ENCODE assay signal across 8 cellular contexts in the genomic region with DNA sequence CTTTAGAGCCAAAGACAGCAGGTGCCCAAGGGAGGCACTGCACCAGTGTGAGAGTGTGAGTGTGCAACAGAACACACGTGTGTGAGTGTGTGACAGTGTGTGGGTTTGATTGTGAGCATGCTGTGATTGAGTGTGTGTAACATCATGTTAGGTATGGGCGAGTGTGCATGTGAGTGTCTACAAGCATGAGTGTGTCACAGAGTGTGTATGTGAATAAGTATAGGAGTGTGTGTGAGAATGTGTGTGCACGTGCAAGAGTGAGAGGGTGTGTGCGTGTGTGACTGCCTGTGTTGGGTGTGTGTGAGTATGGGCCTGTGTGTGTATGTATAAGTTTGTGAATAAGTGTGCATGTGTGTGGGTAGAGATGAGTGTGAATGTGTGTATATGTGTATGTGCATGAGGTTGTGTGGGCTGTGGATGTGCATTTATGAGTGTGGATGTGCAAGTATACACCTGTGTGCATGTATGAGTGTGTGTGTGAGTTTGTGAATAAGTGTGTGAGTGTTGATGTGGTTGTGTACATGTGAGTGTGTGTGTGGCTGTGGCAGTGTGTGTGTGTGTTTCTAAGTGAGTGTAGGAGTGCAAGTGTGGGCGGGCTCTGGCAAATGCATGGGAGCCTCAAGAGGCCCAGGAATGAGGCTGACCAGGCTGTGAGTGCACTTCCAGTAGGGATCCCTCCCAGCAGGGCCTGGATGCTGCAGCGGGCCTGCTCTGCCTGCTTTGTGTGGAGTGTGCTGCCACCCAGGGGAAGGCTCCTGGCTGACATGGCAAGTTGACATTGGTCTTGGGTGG.
DNase-seq lines count a peak whose midpoint lies in the region; ATAC-seq and TF ChIP-seq lines count a peak whose summit lies in the region.

No MANE protein-coding gene starts in this region.

- H3K4me1 ChIP-seq in GM23338 (ENCODE audit: insufficient read depth) (no peaks in the 10 kb centered on the region; the same call in none of the 2 replicates), stomach (peaks cover 0 to 19% (median 7%) of the 10 kb centered on the region in 4 donors)

- H3K79me2 ChIP-seq in GM23338 (replicated peaks; ENCODE audit: insufficient read depth): no peaks in the 10 kb centered on the region

- no peaks in the 10 kb centered on the region for H3K9me2 ChIP-seq in GM23338 (ENCODE audit: insufficient read depth)

- H3K9me3 Mint-ChIP-seq in GM23338: no peaks in the 10 kb centered on the region
- H3K9me3 Mint-ChIP-seq in stimulated activated memory B cell treated with anti-CD40 and anti-IgM and Interleukin-4, amounts not matched to agents 10 μg/mL and 1 μg/mL and 100 μg/mL, for 72 hours: peaks cover 5% of the 10 kb centered on the region

- peaks cover 4% of the 10 kb centered on the region for H3K27me3 Mint-ChIP-seq in GM23338 (ENCODE audit: insufficient read depth, low read depth, poor library complexity)
- no peaks in the 10 kb centered on the region for H3K27me3 Mint-ChIP-seq in stimulated activated memory B cell treated with anti-CD40 and anti-IgM and Interleukin-4, amounts not matched to agents 10 μg/mL and 1 μg/mL and 100 μg/mL, for 72 hours

- peaks cover 15% of the 10 kb centered on the region for H3K4me1 Mint-ChIP-seq in GM23338
- H3K4me1 Mint-ChIP-seq in stimulated activated memory B cell treated with anti-CD40 and anti-IgM and Interleukin-4, amounts not matched to agents 10 μg/mL and 1 μg/mL and 100 μg/mL, for 72 hours: no peaks in the 10 kb centered on the region

- in situ Hi-C loops in ACHN (cut with HindIII; ENCODE audit: low pct_ligation_motif_present, low pct_unique_long_range_greater_than_20kb, low sequenced_read_pairs) (no loop called here), brain microvascular endothelial cell (cut with HindIII; ENCODE audit: low pct_ligation_motif_present, low sequenced_read_pairs) (loop anchor here (25.0 kb wide), 3 partner anchors 321 to 1146 kb away; partner anchors contain the start of gene IRS2)

- 68 to 78% (median 75%) methylated on average over 6 of the region's 6 CpGs for WGBS in stomach, 5 donors

- H3F3A ChIP-seq in GM23338 (replicated peaks; ENCODE audit: low read depth): no peaks in the 10 kb centered on the region

- peak; percentile 90 for ATAC-seq in GM23338
- ATAC-seq in HG03135 (IDR thresholded peaks at IDR 0.05; ENCODE audit: unreplicated experiment): no peak
- no peak for ATAC-seq in stimulated activated memory B cell treated with anti-CD40 and anti-IgM and Interleukin-4, amounts not matched to agents 10 μg/mL and 1 μg/mL and 100 μg/mL, for 72 hours

- H3K4me3 ChIP-seq in GM23338: no peak overlapping the region
- H3K4me3 ChIP-seq in brain microvascular endothelial cell (ENCODE audit: low read depth, low read length): no peak overlapping the region
- H3K4me3 ChIP-seq in stomach: no peak overlapping the region

- H3K4me3 Mint-ChIP-seq in GM23338: no peak overlapping the region
- no peak overlapping the region for H3K4me3 Mint-ChIP-seq in stimulated activated memory B cell treated with anti-CD40 and anti-IgM and Interleukin-4, amounts not matched to agents 10 μg/mL and 1 μg/mL and 100 μg/mL, for 72 hours

- H4K20me1 ChIP-seq in GM23338 (replicated peaks; ENCODE audit: insufficient read depth): no peaks in the 10 kb centered on the region

- no peak overlapping the region for H3K27ac ChIP-seq in GM23338 (ENCODE audit: low read depth)
- no peak overlapping the region for H3K27ac ChIP-seq in brain microvascular endothelial cell
- H3K27ac ChIP-seq in stomach: peak overlapping the region in 1 of 5 donors; percentile 75

- no peak overlapping the region for H3K4me2 ChIP-seq in GM23338

- H3K36me3 ChIP-seq in GM23338 (ENCODE audit: insufficient read depth): no peaks in the 10 kb centered on the region
- H3K36me3 ChIP-seq in brain microvascular endothelial cell (replicated peaks): no peaks in the 10 kb centered on the region
- no peaks in the 10 kb centered on the region for H3K36me3 ChIP-seq in stomach

- no peaks in the 10 kb centered on the region for H3K27me3 ChIP-seq in GM23338 (ENCODE audit: insufficient read depth)
- H3K27me3 ChIP-seq in brain microvascular endothelial cell (replicated peaks): no peaks in the 10 kb centered on the region
- no peaks in the 10 kb centered on the region for H3K27me3 ChIP-seq in stomach

- TF ChIP-seq EP300 in stomach (IDR thresholded peaks at IDR 0.05): no peak

- H3K9me3 ChIP-seq in stomach: no peaks in the 10 kb centered on the region

- peak; percentile 52 to 94 for TF ChIP-seq CTCF in GM23338 (conservative IDR thresholded peaks at IDR 0.05; ENCODE audit: low read depth in 2 of 2)
- peak; percentile 89 for TF ChIP-seq CTCF in brain microvascular endothelial cell (IDR thresholded peaks at IDR 0.05; ENCODE audit: low read depth, low read length, missing control alignments)
- TF ChIP-seq CTCF in stomach (IDR thresholded peaks at IDR 0.05): peak in 5 of 7 experiments; percentile 42 to 74 (median 61)

- no peak overlapping the region for H3K27ac Mint-ChIP-seq in GM23338
- H3K27ac Mint-ChIP-seq in stimulated activated memory B cell treated with anti-CD40 and anti-IgM and Interleukin-4, amounts not matched to agents 10 μg/mL and 1 μg/mL and 100 μg/mL, for 72 hours: no peak overlapping the region

- peak in 1 of 4 donors; percentile 53 for TF ChIP-seq POLR2A in stomach (IDR thresholded peaks at IDR 0.05)

- no peaks in the 10 kb centered on the region for H3K36me3 Mint-ChIP-seq in GM23338 (ENCODE audit: low read depth)
- no peaks in the 10 kb centered on the region for H3K36me3 Mint-ChIP-seq in stimulated activated memory B cell treated with anti-CD40 and anti-IgM and Interleukin-4, amounts not matched to agents 10 μg/mL and 1 μg/mL and 100 μg/mL, for 72 hours

- DNase-seq in ACHN (peak; percentile 79), GM23338 (ENCODE audit: low spot score) (peak; percentile 70), NCI-H345 treated with DMSO at 0.1 percent for 48 hours (lab: John Stamatoyannopoulos, UW; ENCODE audit: unreplicated experiment) (peak; percentile 58), brain microvascular endothelial cell (peak; percentile 87), iris pigment epithelial cell (ENCODE audit: low read depth) (peak; percentile 92), stomach (peak; percentile 76)

- intact Hi-C loops in stomach (cut with DNase I; ENCODE audit: low total_unique reads): loop anchor here (10.0 kb wide), 1 partner anchor 964 kb away; no protein-coding TSS in a partner anchor

- H2AFZ ChIP-seq in GM23338: no peak overlapping the region

TF ChIP-seq in GM23338, 12 proteins besides CTCF, POLR2A, EP300 and RAD21 (continues in another document):
- no peak for TF ChIP-seq CREB1 (CRISPR knock-in tag; IDR thresholded peaks at IDR 0.05; ENCODE audit: low read depth)
- TF ChIP-seq, protein P1, sequence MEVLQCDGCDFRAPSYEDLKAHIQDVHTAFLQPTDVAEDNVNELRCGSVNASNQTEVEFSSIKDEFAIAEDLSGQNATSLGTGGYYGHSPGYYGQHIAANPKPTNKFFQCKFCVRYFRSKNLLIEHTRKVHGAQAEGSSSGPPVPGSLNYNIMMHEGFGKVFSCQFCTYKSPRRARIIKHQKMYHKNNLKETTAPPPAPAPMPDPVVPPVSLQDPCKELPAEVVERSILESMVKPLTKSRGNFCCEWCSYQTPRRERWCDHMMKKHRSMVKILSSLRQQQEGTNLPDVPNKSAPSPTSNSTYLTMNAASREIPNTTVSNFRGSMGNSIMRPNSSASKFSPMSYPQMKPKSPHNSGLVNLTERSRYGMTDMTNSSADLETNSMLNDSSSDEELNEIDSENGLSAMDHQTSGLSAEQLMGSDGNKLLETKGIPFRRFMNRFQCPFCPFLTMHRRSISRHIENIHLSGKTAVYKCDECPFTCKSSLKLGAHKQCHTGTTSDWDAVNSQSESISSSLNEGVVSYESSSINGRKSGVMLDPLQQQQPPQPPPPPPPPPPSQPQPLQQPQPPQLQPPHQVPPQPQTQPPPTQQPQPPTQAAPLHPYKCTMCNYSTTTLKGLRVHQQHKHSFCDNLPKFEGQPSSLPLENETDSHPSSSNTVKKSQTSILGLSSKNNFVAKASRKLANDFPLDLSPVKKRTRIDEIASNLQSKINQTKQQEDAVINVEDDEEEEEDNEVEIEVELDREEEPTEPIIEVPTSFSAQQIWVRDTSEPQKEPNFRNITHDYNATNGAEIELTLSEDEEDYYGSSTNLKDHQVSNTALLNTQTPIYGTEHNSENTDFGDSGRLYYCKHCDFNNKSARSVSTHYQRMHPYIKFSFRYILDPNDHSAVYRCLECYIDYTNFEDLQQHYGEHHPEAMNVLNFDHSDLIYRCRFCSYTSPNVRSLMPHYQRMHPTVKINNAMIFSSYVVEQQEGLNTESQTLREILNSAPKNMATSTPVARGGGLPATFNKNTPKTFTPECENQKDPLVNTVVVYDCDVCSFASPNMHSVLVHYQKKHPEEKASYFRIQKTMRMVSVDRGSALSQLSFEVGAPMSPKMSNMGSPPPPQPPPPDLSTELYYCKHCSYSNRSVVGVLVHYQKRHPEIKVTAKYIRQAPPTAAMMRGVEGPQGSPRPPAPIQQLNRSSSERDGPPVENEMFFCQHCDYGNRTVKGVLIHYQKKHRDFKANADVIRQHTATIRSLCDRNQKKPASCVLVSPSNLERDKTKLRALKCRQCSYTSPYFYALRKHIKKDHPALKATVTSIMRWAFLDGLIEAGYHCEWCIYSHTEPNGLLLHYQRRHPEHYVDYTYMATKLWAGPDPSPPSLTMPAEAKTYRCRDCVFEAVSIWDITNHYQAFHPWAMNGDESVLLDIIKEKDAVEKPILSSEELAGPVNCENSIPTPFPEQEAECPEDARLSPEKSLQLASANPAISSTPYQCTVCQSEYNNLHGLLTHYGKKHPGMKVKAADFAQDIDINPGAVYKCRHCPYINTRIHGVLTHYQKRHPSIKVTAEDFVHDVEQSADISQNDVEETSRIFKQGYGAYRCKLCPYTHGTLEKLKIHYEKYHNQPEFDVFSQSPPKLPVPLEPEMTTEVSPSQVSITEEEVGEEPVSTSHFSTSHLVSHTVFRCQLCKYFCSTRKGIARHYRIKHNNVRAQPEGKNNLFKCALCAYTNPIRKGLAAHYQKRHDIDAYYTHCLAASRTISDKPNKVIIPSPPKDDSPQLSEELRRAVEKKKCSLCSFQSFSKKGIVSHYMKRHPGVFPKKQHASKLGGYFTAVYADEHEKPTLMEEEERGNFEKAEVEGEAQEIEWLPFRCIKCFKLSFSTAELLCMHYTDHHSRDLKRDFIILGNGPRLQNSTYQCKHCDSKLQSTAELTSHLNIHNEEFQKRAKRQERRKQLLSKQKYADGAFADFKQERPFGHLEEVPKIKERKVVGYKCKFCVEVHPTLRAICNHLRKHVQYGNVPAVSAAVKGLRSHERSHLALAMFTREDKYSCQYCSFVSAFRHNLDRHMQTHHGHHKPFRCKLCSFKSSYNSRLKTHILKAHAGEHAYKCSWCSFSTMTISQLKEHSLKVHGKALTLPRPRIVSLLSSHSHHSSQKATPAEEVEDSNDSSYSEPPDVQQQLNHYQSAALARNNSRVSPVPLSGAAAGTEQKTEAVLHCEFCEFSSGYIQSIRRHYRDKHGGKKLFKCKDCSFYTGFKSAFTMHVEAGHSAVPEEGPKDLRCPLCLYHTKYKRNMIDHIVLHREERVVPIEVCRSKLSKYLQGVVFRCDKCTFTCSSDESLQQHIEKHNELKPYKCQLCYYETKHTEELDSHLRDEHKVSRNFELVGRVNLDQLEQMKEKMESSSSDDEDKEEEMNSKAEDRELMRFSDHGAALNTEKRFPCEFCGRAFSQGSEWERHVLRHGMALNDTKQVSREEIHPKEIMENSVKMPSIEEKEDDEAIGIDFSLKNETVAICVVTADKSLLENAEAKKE (CRISPR knock-in tag; IDR thresholded peaks at IDR 0.05): no peak
